Comparison of ENCODE assay signal across 1 cellular context in the genomic region with DNA sequence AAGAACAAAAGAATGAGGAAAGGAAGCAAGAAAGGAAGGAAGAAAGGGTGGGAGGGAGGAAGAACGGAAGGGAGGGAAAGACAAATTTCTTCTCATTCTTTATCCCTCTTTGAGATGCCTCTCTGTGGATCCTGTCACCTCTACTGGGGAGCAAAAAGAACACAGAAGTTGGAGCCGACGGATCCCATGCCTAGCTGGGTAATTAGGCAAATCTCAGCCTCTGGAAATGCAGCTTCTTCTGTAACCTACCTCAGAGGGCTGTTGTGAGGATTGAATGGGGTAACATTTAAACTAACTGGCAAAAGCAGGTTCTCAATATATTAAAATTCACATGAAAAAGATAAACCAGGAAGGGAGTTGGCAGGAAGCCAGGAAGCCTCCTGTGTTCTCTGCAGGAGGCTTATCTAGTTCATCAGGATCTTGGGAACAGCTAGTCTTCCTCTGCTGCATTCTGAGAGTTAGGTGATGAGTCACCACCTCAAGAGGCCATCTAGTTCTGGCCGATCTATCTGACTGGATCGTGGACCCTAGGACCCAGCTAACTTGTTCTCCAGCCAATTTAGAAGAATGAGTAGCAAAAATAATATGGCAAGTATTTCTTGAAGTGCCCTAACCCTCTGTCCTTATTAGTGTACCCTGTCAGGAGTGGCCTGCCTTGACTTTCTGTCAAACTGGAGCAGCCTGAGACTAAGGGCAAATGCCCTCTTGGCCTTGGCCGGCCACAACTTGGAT.
TF ChIP-seq lines count a peak whose summit lies in the region.

No MANE protein-coding gene starts in this region.

TF ChIP-seq in HEK293, 187 proteins besides CTCF, POLR2A, EP300 and RAD21 (continued from another document):
- TF ChIP-seq, protein P1, sequence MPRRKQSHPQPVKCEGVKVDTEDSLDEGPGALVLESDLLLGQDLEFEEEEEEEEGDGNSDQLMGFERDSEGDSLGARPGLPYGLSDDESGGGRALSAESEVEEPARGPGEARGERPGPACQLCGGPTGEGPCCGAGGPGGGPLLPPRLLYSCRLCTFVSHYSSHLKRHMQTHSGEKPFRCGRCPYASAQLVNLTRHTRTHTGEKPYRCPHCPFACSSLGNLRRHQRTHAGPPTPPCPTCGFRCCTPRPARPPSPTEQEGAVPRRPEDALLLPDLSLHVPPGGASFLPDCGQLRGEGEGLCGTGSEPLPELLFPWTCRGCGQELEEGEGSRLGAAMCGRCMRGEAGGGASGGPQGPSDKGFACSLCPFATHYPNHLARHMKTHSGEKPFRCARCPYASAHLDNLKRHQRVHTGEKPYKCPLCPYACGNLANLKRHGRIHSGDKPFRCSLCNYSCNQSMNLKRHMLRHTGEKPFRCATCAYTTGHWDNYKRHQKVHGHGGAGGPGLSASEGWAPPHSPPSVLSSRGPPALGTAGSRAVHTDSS (tag by site-specific recombination; IDR thresholded peaks at IDR 0.05), result no peak
- TF ChIP-seq HOXA7 (CRISPR knock-in tag; IDR thresholded peaks at IDR 0.05; ENCODE audit: borderline replicate concordance) (no peak), ZNF24 (tag by site-specific recombination; IDR thresholded peaks at IDR 0.05) (no peak), TRIM28 (IDR thresholded peaks at IDR 0.05; ENCODE audit: borderline replicate concordance, low read length) (no peak), ZNF2 (tag by site-specific recombination; IDR thresholded peaks at IDR 0.05) (no peak), ZNF677 (tag by site-specific recombination; IDR thresholded peaks at IDR 0.05) (peak; percentile 58; the same call in 1 of the 2 replicates), ZNF211 (tag by site-specific recombination; IDR thresholded peaks at IDR 0.05; ENCODE audit: low read depth) (no peak), KLF10 (tag by site-specific recombination; IDR thresholded peaks at IDR 0.05) (peak; percentile 48; the same call in 1 of the 2 replicates), SP7 (tag by site-specific recombination; IDR thresholded peaks at IDR 0.05) (0 out of 2 replicates have a peak, but pooled peaks have one; percentile 42), ZNF37A (tag by site-specific recombination; IDR thresholded peaks at IDR 0.05) (peak; percentile 59; the same call in 1 of the 2 replicates), ZNF830 (tag by site-specific recombination; IDR thresholded peaks at IDR 0.05; ENCODE audit: low read depth) (peak; percentile 70; the same call in 1 of the 2 replicates), ZNF146 (tag by site-specific recombination; IDR thresholded peaks at IDR 0.05) (no peak), ZNF302 (tag by site-specific recombination; IDR thresholded peaks at IDR 0.05; ENCODE audit: low read depth) (no peak), GLI2 (tag by site-specific recombination; IDR thresholded peaks at IDR 0.05; ENCODE audit: borderline replicate concordance, low read depth) (no peak), ZFP3 (tag by site-specific recombination; IDR thresholded peaks at IDR 0.05; ENCODE audit: low read depth) (no peak), ZNF558 (tag by site-specific recombination; IDR thresholded peaks at IDR 0.05) (peak; percentile 65; the same call in 1 of the 2 replicates), ZNF510 (tag by site-specific recombination; IDR thresholded peaks at IDR 0.05; ENCODE audit: insufficient replicate concordance) (no peak), ATF2 (tag by site-specific recombination; IDR thresholded peaks at IDR 0.05; ENCODE audit: low read depth) (no peak), ZFP41 (tag by site-specific recombination; IDR thresholded peaks at IDR 0.05; ENCODE audit: borderline replicate concordance) (no peak), OSR2 (tag by site-specific recombination; IDR thresholded peaks at IDR 0.05) (0 out of 2 replicates have a peak, but pooled peaks have one; percentile 10), ZSCAN30 (tag by site-specific recombination; IDR thresholded peaks at IDR 0.05) (0 out of 2 replicates have a peak, but pooled peaks have one; percentile 19), FEZF1 (tag by site-specific recombination; IDR thresholded peaks at IDR 0.05) (peak; percentile 16; the same call in 1 of the 2 replicates), ZNF140 (tag by site-specific recombination; IDR thresholded peaks at IDR 0.05) (no peak), ZNF341 (tag by site-specific recombination; IDR thresholded peaks at IDR 0.05; ENCODE audit: low read depth) (peak; percentile 51), ZNF629 (tag by site-specific recombination; IDR thresholded peaks at IDR 0.05) (peak; percentile 25; the same call in 1 of the 2 replicates), ZNF670 (tag by site-specific recombination; IDR thresholded peaks at IDR 0.05; ENCODE audit: low read depth) (no peak), ZFP69B (tag by site-specific recombination; IDR thresholded peaks at IDR 0.05) (no peak; the same call in 1 of the 2 replicates), SCRT1 (tag by site-specific recombination; IDR thresholded peaks at IDR 0.05; ENCODE audit: borderline replicate concordance) (no peak)
- TF ChIP-seq, protein P2, sequence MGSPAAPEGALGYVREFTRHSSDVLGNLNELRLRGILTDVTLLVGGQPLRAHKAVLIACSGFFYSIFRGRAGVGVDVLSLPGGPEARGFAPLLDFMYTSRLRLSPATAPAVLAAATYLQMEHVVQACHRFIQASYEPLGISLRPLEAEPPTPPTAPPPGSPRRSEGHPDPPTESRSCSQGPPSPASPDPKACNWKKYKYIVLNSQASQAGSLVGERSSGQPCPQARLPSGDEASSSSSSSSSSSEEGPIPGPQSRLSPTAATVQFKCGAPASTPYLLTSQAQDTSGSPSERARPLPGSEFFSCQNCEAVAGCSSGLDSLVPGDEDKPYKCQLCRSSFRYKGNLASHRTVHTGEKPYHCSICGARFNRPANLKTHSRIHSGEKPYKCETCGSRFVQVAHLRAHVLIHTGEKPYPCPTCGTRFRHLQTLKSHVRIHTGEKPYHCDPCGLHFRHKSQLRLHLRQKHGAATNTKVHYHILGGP (tag by site-specific recombination; IDR thresholded peaks at IDR 0.05), result no peak
- TF ChIP-seq, protein P3, sequence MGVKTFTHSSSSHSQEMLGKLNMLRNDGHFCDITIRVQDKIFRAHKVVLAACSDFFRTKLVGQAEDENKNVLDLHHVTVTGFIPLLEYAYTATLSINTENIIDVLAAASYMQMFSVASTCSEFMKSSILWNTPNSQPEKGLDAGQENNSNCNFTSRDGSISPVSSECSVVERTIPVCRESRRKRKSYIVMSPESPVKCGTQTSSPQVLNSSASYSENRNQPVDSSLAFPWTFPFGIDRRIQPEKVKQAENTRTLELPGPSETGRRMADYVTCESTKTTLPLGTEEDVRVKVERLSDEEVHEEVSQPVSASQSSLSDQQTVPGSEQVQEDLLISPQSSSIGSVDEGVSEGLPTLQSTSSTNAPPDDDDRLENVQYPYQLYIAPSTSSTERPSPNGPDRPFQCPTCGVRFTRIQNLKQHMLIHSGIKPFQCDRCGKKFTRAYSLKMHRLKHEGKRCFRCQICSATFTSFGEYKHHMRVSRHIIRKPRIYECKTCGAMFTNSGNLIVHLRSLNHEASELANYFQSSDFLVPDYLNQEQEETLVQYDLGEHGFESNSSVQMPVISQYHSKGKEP (tag by site-specific recombination; IDR thresholded peaks at IDR 0.05), result 0 out of 2 replicates have a peak, but pooled peaks have one; percentile 60
- TF ChIP-seq, protein P4, sequence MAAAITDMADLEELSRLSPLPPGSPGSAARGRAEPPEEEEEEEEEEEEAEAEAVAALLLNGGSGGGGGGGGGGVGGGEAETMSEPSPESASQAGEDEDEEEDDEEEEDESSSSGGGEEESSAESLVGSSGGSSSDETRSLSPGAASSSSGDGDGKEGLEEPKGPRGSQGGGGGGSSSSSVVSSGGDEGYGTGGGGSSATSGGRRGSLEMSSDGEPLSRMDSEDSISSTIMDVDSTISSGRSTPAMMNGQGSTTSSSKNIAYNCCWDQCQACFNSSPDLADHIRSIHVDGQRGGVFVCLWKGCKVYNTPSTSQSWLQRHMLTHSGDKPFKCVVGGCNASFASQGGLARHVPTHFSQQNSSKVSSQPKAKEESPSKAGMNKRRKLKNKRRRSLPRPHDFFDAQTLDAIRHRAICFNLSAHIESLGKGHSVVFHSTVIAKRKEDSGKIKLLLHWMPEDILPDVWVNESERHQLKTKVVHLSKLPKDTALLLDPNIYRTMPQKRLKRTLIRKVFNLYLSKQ (tag by site-specific recombination; IDR thresholded peaks at IDR 0.05; ENCODE audit: borderline replicate concordance), result no peak
